Comparison of ENCODE assay signal across 14 cellular contexts in the genomic region with DNA sequence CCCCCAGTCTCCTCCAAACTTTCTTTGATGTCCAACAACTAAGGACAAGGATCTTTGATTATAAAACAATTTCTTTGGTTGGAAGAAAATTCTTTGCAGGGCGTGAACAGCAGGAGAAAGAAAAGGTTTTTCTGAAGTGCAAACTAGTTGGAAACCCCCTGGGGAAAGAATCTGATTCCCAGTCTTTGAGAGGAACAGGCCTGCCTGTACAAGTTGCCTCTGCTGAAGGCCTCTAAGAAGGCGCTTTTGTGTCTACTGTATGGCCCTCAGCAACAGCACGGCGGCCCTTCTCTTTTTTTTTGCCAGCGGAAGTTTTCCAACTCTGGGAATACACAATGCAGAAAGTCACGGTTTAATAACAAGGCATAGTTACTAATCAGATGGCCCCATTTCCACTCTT. TPM values are rescaled to one million over a fixed set of nuclear protein-coding genes. Genes with fewer than 3 reads are reported as not detected.
DNase-seq lines count a peak whose midpoint lies in the region; ATAC-seq and TF ChIP-seq lines count a peak whose summit lies in the region.
"Had no signal": no experiment of that assay in that cellular context is flagged by ENCODE, and none has a peak within 500 bp of the region (broad histone marks: within the 10 kb centered on the region; RNA-seq: fewer than 3 reads in every experiment).

No MANE protein-coding gene starts in this region.

- H3K27ac ChIP-seq in HUES6 (ENCODE audit: low read depth, low read length) (peak overlapping the region; percentile 86; the same call in 1 of the 2 replicates), suprapubic skin (peak overlapping the region; percentile 47), body of pancreas (no peak overlapping the region)
- H3K27ac ChIP-seq: BLaER1 treated with 17β-estradiol and CSF1 and Interleukin-3, amounts not matched to agents 10 nM and 100 nM; parathyroid adenoma had no signal

- H3K9me3 ChIP-seq in HUES6 (ENCODE audit: control insufficient read depth, insufficient read depth, low read depth, low read length) (no peaks in the 10 kb centered on the region), iPS-15b (ENCODE audit: control insufficient read depth, insufficient read depth, low read length) (no peaks in the 10 kb centered on the region), suprapubic skin (no peaks in the 10 kb centered on the region), body of pancreas (no peaks in the 10 kb centered on the region)
- H3K9me3 ChIP-seq: BLaER1 treated with 17β-estradiol and CSF1 and Interleukin-3, amounts not matched to agents 10 nM and 100 nM had no signal

- ATAC-seq in body of pancreas = no peak
- ATAC-seq in GM19455 (IDR thresholded peaks at IDR 0.05; ENCODE audit: unreplicated experiment) = no peak
- ATAC-seq: stimulated activated naive CD8-positive, alpha-beta T cell treated with anti-CD3 and anti-CD28 coated beads, Interleukin-15, amount 100 ng/mL, for 72 hours had no signal

- H3K4me3 ChIP-seq in HUES6 (ENCODE audit: low read depth, low read length) (peak overlapping the region; percentile 31), astrocyte of the cerebellum (ENCODE audit: low read depth, low read length) (no peak overlapping the region), iPS-15b (ENCODE audit: low read depth, low read length) (peak overlapping the region; percentile 5), suprapubic skin (no peak overlapping the region), body of pancreas (no peak overlapping the region)
- H3K4me3 ChIP-seq: BLaER1 treated with 17β-estradiol and CSF1 and Interleukin-3, amounts not matched to agents 10 nM and 100 nM had no signal

- 38% methylated on average over 6 of the region's 6 CpGs for WGBS in suprapubic skin
- 80 to 92% methylated on average over 6 of the region's 6 CpGs for WGBS in body of pancreas, 2 donors

- in situ Hi-C loops in astrocyte of the cerebellum (cut with HindIII; ENCODE audit: low sequenced_read_pairs) = no loop called here

- TF ChIP-seq EP300 in suprapubic skin (IDR thresholded peaks at IDR 0.05) = no peak

- intact Hi-C loops in body of pancreas (cut with DNase I) = no loop called here

- H3K36me3 ChIP-seq in HUES6 (ENCODE audit: control insufficient read depth, insufficient read depth, low read length) (no peaks in the 10 kb centered on the region), iPS-15b (ENCODE audit: control insufficient read depth, insufficient read depth, low read length) (no peaks in the 10 kb centered on the region), suprapubic skin (no peaks in the 10 kb centered on the region), body of pancreas (replicated peaks in 1 of 2; ENCODE audit: insufficient read depth in 1 of 2, low read depth in 2 of 2) (no peaks in the 10 kb centered on the region)
- H3K36me3 ChIP-seq: BLaER1 treated with 17β-estradiol and CSF1 and Interleukin-3, amounts not matched to agents 10 nM and 100 nM had no signal

- no peak for TF ChIP-seq POLR2A in suprapubic skin (IDR thresholded peaks at IDR 0.05)
- no peak for TF ChIP-seq POLR2A in body of pancreas (IDR thresholded peaks at IDR 0.05)

- H3K9ac ChIP-seq in HUES6 (ENCODE audit: low read length) (peak overlapping the region; percentile 75), iPS-15b (ENCODE audit: low read depth, low read length) (no peak overlapping the region)
- H3K9ac ChIP-seq: BLaER1 treated with 17β-estradiol and CSF1 and Interleukin-3, amounts not matched to agents 10 nM and 100 nM; parathyroid adenoma had no signal

- H3K4me1 ChIP-seq in HUES6 (ENCODE audit: control insufficient read depth, insufficient read depth, low read length) = peaks cover 58% of the 10 kb centered on the region
- peaks cover 39% of the 10 kb centered on the region for H3K4me1 ChIP-seq in iPS-15b (ENCODE audit: control insufficient read depth, insufficient read depth, low read length)
- peaks cover 41% of the 10 kb centered on the region for H3K4me1 ChIP-seq in suprapubic skin
- H3K4me1 ChIP-seq in body of pancreas = peaks cover 20% of the 10 kb centered on the region

- H3K27me3 ChIP-seq in HUES6 (ENCODE audit: control insufficient read depth, insufficient read depth, low read length) (peaks cover 38% of the 10 kb centered on the region; the same call in 1 of the 2 replicates), iPS-15b (ENCODE audit: control insufficient read depth, insufficient read depth, low read length) (peaks cover 54% of the 10 kb centered on the region), suprapubic skin (no peaks in the 10 kb centered on the region), body of pancreas (no peaks in the 10 kb centered on the region)
- H3K27me3 ChIP-seq: BLaER1 treated with 17β-estradiol and CSF1 and Interleukin-3, amounts not matched to agents 10 nM and 100 nM had no signal

- TF ChIP-seq CTCF in astrocyte of the cerebellum (IDR thresholded peaks at IDR 0.05; ENCODE audit: low read depth, low read length, missing control alignments) = no peak
- TF ChIP-seq CTCF in suprapubic skin (IDR thresholded peaks at IDR 0.05) = no peak
- TF ChIP-seq CTCF in body of pancreas (IDR thresholded peaks at IDR 0.05) = no peak

- DNase-seq in astrocyte of the cerebellum (ENCODE audit: low read depth) = peak; percentile 20
- no peak for DNase-seq in suprapubic skin (ENCODE audit: low spot score in 2 of 2)
- no peak for DNase-seq in body of pancreas
- DNase-seq in T1000 (lab: John Stamatoyannopoulos, UW) = no peak
- DNase-seq: activated CD8-positive, alpha-beta memory T cell treated with anti-CD3 and anti-CD28 coated beads, Interleukin-2, amount 50 U/mL, for 48 hours; activated naive CD4-positive, alpha-beta T cell treated with anti-CD3 and anti-CD28 coated beads, Interleukin-2, amount 50 U/mL, for 16 hours; glutamatergic neuron; NCI-H1694 treated with DMSO at 0.1 percent for 48 hours; stimulated activated naive CD8-positive, alpha-beta T cell treated with anti-CD3 and anti-CD28 coated beads, Interleukin-15, amount 100 ng/mL, for 72 hours had no signal

RNA-seq across cellular contexts. Expression of gene RNF43, which starts 14.0 kb away (rescaled TPM):
- total RNA-seq in suprapubic skin (10 to 100 TPM; 16.0 to 58.3 (median 21.5) TPM), body of pancreas (10 to 100 TPM in 1 of 2 donors, 1 to 10 TPM in 1; 8.3 to 10.5 TPM)

RNA-seq across cellular contexts. Expression of gene SUPT4H1, which starts 51.3 kb away (rescaled TPM):
- total RNA-seq in suprapubic skin (10 to 100 TPM; 33.8 to 48.3 (median 40.3) TPM), body of pancreas (10 to 100 TPM; 10.2 to 24.4 TPM)

Comparison
In these comparisons a context has a peak if more than half of its experiments do, and no peak if none do; other contexts are left out.
1. H3K27ac ChIP-seq: peak in HUES6 (single experiment) and suprapubic skin (single experiment); none in body of pancreas (0 of 4).
2. H3K4me3 ChIP-seq: peak in HUES6 (single experiment) and iPS-15b (single experiment); none in astrocyte of the cerebellum (single experiment), suprapubic skin (single experiment) and body of pancreas (0 of 2).